11 cellular contexts compared by ENCODE assay signal in genomic region chr10:117216028-117216427, GRCh38. TPM values are rescaled to one million over a fixed set of nuclear protein-coding genes. Genes with fewer than 3 reads are reported as not detected.
A peak's percentile ranks its signal among the peaks of the same experiment; 100 is the strongest.
DNase-seq lines count a peak whose midpoint lies in the region; ATAC-seq and TF ChIP-seq lines count a peak whose summit lies in the region.
"Had no signal": no experiment of that assay in that cellular context is flagged by ENCODE, and none has a peak within 500 bp of the region (broad histone marks: within the 10 kb centered on the region; RNA-seq: fewer than 3 reads in every experiment).

No MANE protein-coding gene starts in this region.

- H3K4ac ChIP-seq in mesendoderm (ENCODE audit: low read depth, low read length): no peak overlapping the region

- WGBS in sigmoid colon, 2 donors: 69 to 70% methylated on average over 15 of the region's 15 CpGs
- WGBS in mesendoderm (ENCODE audit: extremely low coverage, insufficient coverage, low lambda C conversion rate): no CpG with 5 or more reads among the region's 15 CpGs

- H3K56ac ChIP-seq in mesendoderm (ENCODE audit: low read length): no peak overlapping the region

- no peak overlapping the region for H2AK5ac ChIP-seq in mesendoderm (ENCODE audit: low read length)

- H3K4me3 Mint-ChIP-seq in activated CD4-positive, alpha-beta T cell treated with anti-CD3 and anti-CD28 coated beads for 36 hours: peak overlapping the region; percentile 13

- peaks cover 3% of the 10 kb centered on the region for H3K4me1 Mint-ChIP-seq in activated CD4-positive, alpha-beta T cell treated with anti-CD3 and anti-CD28 coated beads for 36 hours

- H3K27me3 Mint-ChIP-seq in activated CD4-positive, alpha-beta T cell treated with anti-CD3 and anti-CD28 coated beads for 36 hours: peaks cover 26% of the 10 kb centered on the region

- no peak overlapping the region for H2BK5ac ChIP-seq in mesendoderm (ENCODE audit: low read length)

- H3K36me3 ChIP-seq in OCI-LY3 (replicated peaks; ENCODE audit: low read depth, low read length) (no peaks in the 10 kb centered on the region), sigmoid colon (no peaks in the 10 kb centered on the region), mesendoderm (ENCODE audit: control insufficient read depth, insufficient read depth, low read length) (no peaks in the 10 kb centered on the region)

- peaks cover 3% of the 10 kb centered on the region for H3K36me3 Mint-ChIP-seq in activated CD4-positive, alpha-beta T cell treated with anti-CD3 and anti-CD28 coated beads for 36 hours (ENCODE audit: low read depth)

- H3K4me2 ChIP-seq in OCI-LY3 (ENCODE audit: low read length) (peak overlapping the region; percentile 72), mesendoderm (ENCODE audit: low read length) (no peak overlapping the region)

- H3K9ac ChIP-seq in OCI-LY3 (ENCODE audit: low read length): no peak overlapping the region
- no peak overlapping the region for H3K9ac ChIP-seq in mesendoderm (ENCODE audit: low read length)

- no peak overlapping the region for H4K8ac ChIP-seq in mesendoderm (ENCODE audit: low read depth, low read length)

- H3K18ac ChIP-seq in mesendoderm (ENCODE audit: low read length): no peak overlapping the region

- POLR2A ChIA-PET in activated CD4-positive, alpha-beta T cell treated with anti-CD3 and anti-CD28 coated beads for 36 hours (lab: Charles Lee): no interaction called here

- no peaks in the 10 kb centered on the region for H4K20me1 ChIP-seq in OCI-LY3 (ENCODE audit: insufficient read depth, low read length)

- H3K27ac ChIP-seq in OCI-LY3 (ENCODE audit: low read length) (no peak overlapping the region), sigmoid colon (no peak overlapping the region), mesendoderm (ENCODE audit: low read depth, low read length) (no peak overlapping the region)

- H3K27ac Mint-ChIP-seq in activated CD4-positive, alpha-beta T cell treated with anti-CD3 and anti-CD28 coated beads for 36 hours: no peak overlapping the region
- H3K27ac Mint-ChIP-seq: dendritic cell treated with granulocyte-macrophage colony-stimulating factor and Interleukin-4, amounts not matched to agents 40 ng/mL and 50 ng/mL, for 4 days had no signal

- H2BK120ac ChIP-seq in mesendoderm (ENCODE audit: low read depth, low read length): no peak overlapping the region

- 0 out of 2 replicates have a peak, but pooled peaks cover 6% of the 10 kb centered on the region for H3K27me3 ChIP-seq in OCI-LY3 (ENCODE audit: low read depth, low read length)
- peaks cover 12 to 37% (median 20%) of the 10 kb centered on the region in 3 donors for H3K27me3 ChIP-seq in sigmoid colon
- no peaks in the 10 kb centered on the region for H3K27me3 ChIP-seq in mesendoderm (ENCODE audit: insufficient read depth, low read length, poor library complexity)

- H3K23ac ChIP-seq in mesendoderm (ENCODE audit: low read length): no peak overlapping the region

- no peak for TF ChIP-seq EP300 in sigmoid colon (IDR thresholded peaks at IDR 0.05)

- no peak overlapping the region for H2AFZ ChIP-seq in OCI-LY3 (ENCODE audit: low read depth, low read length)

- peaks cover 11% of the 10 kb centered on the region for H3K9me3 Mint-ChIP-seq in activated CD4-positive, alpha-beta T cell treated with anti-CD3 and anti-CD28 coated beads for 36 hours (ENCODE audit: low read depth)

- DNase-seq in activated CD4-positive, alpha-beta T cell treated with anti-CD3 and anti-CD28 coated beads for 36 hours: no peak
- no peak for DNase-seq in activated CD4-positive, alpha-beta T cell treated with anti-CD3 and anti-CD28 coated beads, Interleukin-2, amount 50 U/mL, for 1 hour
- DNase-seq in foreskin fibroblast (no peak), sigmoid colon (peak; percentile 41), mesendoderm (no peak), NCI-H2171 (lab: John Stamatoyannopoulos, UW) (no peak)

- H3K79me1 ChIP-seq in mesendoderm (ENCODE audit: low read length): no peaks in the 10 kb centered on the region

- H3K4me3 ChIP-seq in OCI-LY3 (ENCODE audit: low read length): peak overlapping the region; percentile 69
- H3K4me3 ChIP-seq in foreskin fibroblast (ENCODE audit: low read depth in 1 of 2, low read length in 2 of 2): peak overlapping the region; percentile 47 to 74
- no peak overlapping the region for H3K4me3 ChIP-seq in sigmoid colon
- H3K4me3 ChIP-seq in mesendoderm (ENCODE audit: low read length): no peak overlapping the region

- H3K79me2 ChIP-seq in OCI-LY3 (ENCODE audit: low read length) (no peaks in the 10 kb centered on the region), mesendoderm (ENCODE audit: control insufficient read depth, insufficient read depth, low read length) (no peaks in the 10 kb centered on the region)

- ATAC-seq in activated CD4-positive, alpha-beta T cell treated with anti-CD3 and anti-CD28 coated beads for 36 hours: no peak
- ATAC-seq in GM18519 (IDR thresholded peaks at IDR 0.05; ENCODE audit: low FRiP score, unreplicated experiment): no peak

- no peak overlapping the region for H2BK15ac ChIP-seq in mesendoderm (replicated peaks; ENCODE audit: low read depth)

- no peaks in the 10 kb centered on the region; the same call in 1 of the 2 replicates for H3K9me3 ChIP-seq in OCI-LY3 (ENCODE audit: insufficient read depth, low read length)
- H3K9me3 ChIP-seq in sigmoid colon: peaks cover 0 to 7% (median 0%) of the 10 kb centered on the region in 4 donors

- intact Hi-C loops in activated CD4-positive, alpha-beta T cell treated with anti-CD3 and anti-CD28 coated beads for 36 hours (cut with DNase I, micrococcal nuclease): loop anchor here (1.0 to 5.0 kb wide), 5 partner anchors 104 to 1025 kb away; partner anchors contain the start of gene PDZD8 (in 1 of the 2)
- intact Hi-C loops in sigmoid colon (cut with DNase I): loop anchor here (2.0 to 5.0 kb wide), 4 partner anchors 103 to 1025 kb away; no protein-coding TSS in a partner anchor

- no peak for TF ChIP-seq POLR2A in sigmoid colon (IDR thresholded peaks at IDR 0.05)

- H4K5ac ChIP-seq in mesendoderm (ENCODE audit: low read length): no peak overlapping the region

- TF ChIP-seq CTCF in OCI-LY3 (IDR thresholded peaks at IDR 0.05; ENCODE audit: low read depth, low read length) (no peak), foreskin fibroblast (IDR thresholded peaks at IDR 0.05; ENCODE audit: low read depth, low read length) (no peak), sigmoid colon (IDR thresholded peaks at IDR 0.05) (no peak)

- CTCF ChIA-PET in activated CD4-positive, alpha-beta T cell treated with anti-CD3 and anti-CD28 coated beads for 36 hours (lab: Charles Lee): interaction anchor here (0.6 to 4.6 kb wide), 34 partner anchors 9 to 553 kb away, joined by 3 to 92 read pairs (median 4); no protein-coding TSS in a partner anchor

- H3K4me1 ChIP-seq in OCI-LY3 (ENCODE audit: low read length) (no peaks in the 10 kb centered on the region), sigmoid colon (peaks cover 0 to 14% (median 11%) of the 10 kb centered on the region in 4 donors), mesendoderm (ENCODE audit: control insufficient read depth, low read depth, low read length) (no peaks in the 10 kb centered on the region)

RNA-seq across cellular contexts. Expression of gene KCNK18, which starts 18.7 kb away (rescaled TPM):
- total RNA-seq in activated CD4-positive, alpha-beta T cell treated with anti-CD3 and anti-CD28 coated beads for 36 hours: not detected
- not detected for total RNA-seq in sigmoid colon
- not detected for polyA plus RNA-seq in sigmoid colon
- polyA plus RNA-seq in mesendoderm (2013, experiment 1 of 2): not detected
- polyA plus RNA-seq in mesendoderm (2013, experiment 2 of 2): not detected
- total RNA-seq: glomerular endothelial cell, H4 had no signal

RNA-seq across cellular contexts. Expression of gene SLC18A2, which starts 24.9 kb away (rescaled TPM):
- under 1 TPM; 0.14 to 0.21 TPM for total RNA-seq in activated CD4-positive, alpha-beta T cell treated with anti-CD3 and anti-CD28 coated beads for 36 hours
- 1 to 10 TPM in 1 of 4 donors, under 1 TPM in 3; 0.54 to 1.4 (median 0.77) TPM for total RNA-seq in sigmoid colon
- under 1 TPM; 0.23 to 0.60 (median 0.25) TPM for polyA plus RNA-seq in sigmoid colon
- polyA plus RNA-seq in mesendoderm (2013, experiment 1 of 2): 0.74 TPM
- 0.77 TPM for polyA plus RNA-seq in mesendoderm (2013, experiment 2 of 2)
- total RNA-seq: glomerular endothelial cell had no signal

Comparison
In these comparisons a context has a peak if more than half of its experiments do, and no peak if none do; other contexts are left out.
1. H3K4me3 ChIP-seq: peak in OCI-LY3 (single experiment) and foreskin fibroblast (2 of 2); none in sigmoid colon (0 of 4) and mesendoderm (single experiment).